In genomic region chr19:4559569-4559968, GRCh38 we compare ENCODE assay signal across 10 cellular contexts. TPM values are rescaled to one million over a fixed set of nuclear protein-coding genes. Genes with fewer than 3 reads are reported as not detected.
DNase-seq lines count a peak whose midpoint lies in the region; ATAC-seq and TF ChIP-seq lines count a peak whose summit lies in the region.
"Had no signal": no experiment of that assay in that cellular context is flagged by ENCODE, and none has a peak within 500 bp of the region (broad histone marks: within the 10 kb centered on the region; RNA-seq: fewer than 3 reads in every experiment).

SEMA6B (minus strand) TSS chr19:4559684; CDS start chr19:4558457, 1,227 bp downstream.

- peak within 1 kb of the TSS; percentile 88 for H3K4me3 Mint-ChIP-seq in endothelial cell (ENCODE audit: unreplicated experiment)

- no peak for ATAC-seq in GM21526 (IDR thresholded peaks at IDR 0.05; ENCODE audit: low FRiP score, unreplicated experiment)

- H3K9me3 ChIP-seq in suprapubic skin = no peaks in the 10 kb centered on the region

- H3K27ac Mint-ChIP-seq in endothelial cell (ENCODE audit: unreplicated experiment) = peak within 1 kb of the TSS; percentile 88

- no peak for TF ChIP-seq CTCF in endothelial cell (IDR thresholded peaks at IDR 0.05; ENCODE audit: unreplicated experiment)
- TF ChIP-seq CTCF in suprapubic skin (IDR thresholded peaks at IDR 0.05) = no peak

- DNase-seq in LHCN-M2 (ENCODE audit: low read depth) = no peak
- no peak for DNase-seq in endothelial cell (ENCODE audit: low spot score)
- DNase-seq in medulla oblongata (ENCODE audit: extremely low spot score) = peak; percentile 66
- DNase-seq in suprapubic skin (ENCODE audit: low spot score in 2 of 2) = peak in 1 of 2 donors; percentile 71
- no peak for DNase-seq in NCI-H446 treated with DMSO at 0.1 percent for 48 hours (lab: John Stamatoyannopoulos, UW)
- no peak for DNase-seq in foreskin melanocyte
- no peak for DNase-seq in NCI-H2107 (lab: John Stamatoyannopoulos, UW)
- DNase-seq: NCI-H1417 treated with DMSO at 0.1 percent for 48 hours, T1000 had no signal

- TF ChIP-seq POLR2A in suprapubic skin (IDR thresholded peaks at IDR 0.05) = no peak

- no peak for TF ChIP-seq EP300 in suprapubic skin (IDR thresholded peaks at IDR 0.05)

- 75% methylated on average over 13 of the region's 13 CpGs for WGBS in suprapubic skin

- peak within 1 kb of the TSS; percentile 31 for H3K4me3 ChIP-seq in suprapubic skin

- peak within 1 kb of the TSS; percentile 31 for H3K27ac ChIP-seq in suprapubic skin

- peaks cover 13% of the 10 kb centered on the region for H3K4me1 Mint-ChIP-seq in endothelial cell (ENCODE audit: unreplicated experiment)

- peaks cover 1% of the 10 kb centered on the region for H3K27me3 Mint-ChIP-seq in endothelial cell (ENCODE audit: unreplicated experiment)

- peaks cover 11% of the 10 kb centered on the region for H3K4me1 ChIP-seq in suprapubic skin

- no peaks in the 10 kb centered on the region for H3K9me3 Mint-ChIP-seq in endothelial cell (ENCODE audit: unreplicated experiment)

- no peaks in the 10 kb centered on the region for H3K36me3 ChIP-seq in suprapubic skin

- no peaks in the 10 kb centered on the region for H3K27me3 ChIP-seq in suprapubic skin

- peaks cover 8% of the 10 kb centered on the region for H3K36me3 Mint-ChIP-seq in endothelial cell (ENCODE audit: low read depth, unreplicated experiment)

RNA-seq across cellular contexts. Expression of gene SEMA6B, which starts in this region (rescaled TPM):
- 9.7 and 30.7 TPM in 2 replicates for total RNA-seq in LHCN-M2 (2014; rRNA removed)
- polyA plus RNA-seq in LHCN-M2 (2012) = 0.69 TPM
- total RNA-seq in endothelial cell (ENCODE audit: unreplicated experiment) = 43.7 TPM
- 1 to 10 TPM; 1.5 to 5.4 (median 3.3) TPM for total RNA-seq in suprapubic skin
